8 cellular contexts compared by ENCODE assay signal in the genomic region with DNA sequence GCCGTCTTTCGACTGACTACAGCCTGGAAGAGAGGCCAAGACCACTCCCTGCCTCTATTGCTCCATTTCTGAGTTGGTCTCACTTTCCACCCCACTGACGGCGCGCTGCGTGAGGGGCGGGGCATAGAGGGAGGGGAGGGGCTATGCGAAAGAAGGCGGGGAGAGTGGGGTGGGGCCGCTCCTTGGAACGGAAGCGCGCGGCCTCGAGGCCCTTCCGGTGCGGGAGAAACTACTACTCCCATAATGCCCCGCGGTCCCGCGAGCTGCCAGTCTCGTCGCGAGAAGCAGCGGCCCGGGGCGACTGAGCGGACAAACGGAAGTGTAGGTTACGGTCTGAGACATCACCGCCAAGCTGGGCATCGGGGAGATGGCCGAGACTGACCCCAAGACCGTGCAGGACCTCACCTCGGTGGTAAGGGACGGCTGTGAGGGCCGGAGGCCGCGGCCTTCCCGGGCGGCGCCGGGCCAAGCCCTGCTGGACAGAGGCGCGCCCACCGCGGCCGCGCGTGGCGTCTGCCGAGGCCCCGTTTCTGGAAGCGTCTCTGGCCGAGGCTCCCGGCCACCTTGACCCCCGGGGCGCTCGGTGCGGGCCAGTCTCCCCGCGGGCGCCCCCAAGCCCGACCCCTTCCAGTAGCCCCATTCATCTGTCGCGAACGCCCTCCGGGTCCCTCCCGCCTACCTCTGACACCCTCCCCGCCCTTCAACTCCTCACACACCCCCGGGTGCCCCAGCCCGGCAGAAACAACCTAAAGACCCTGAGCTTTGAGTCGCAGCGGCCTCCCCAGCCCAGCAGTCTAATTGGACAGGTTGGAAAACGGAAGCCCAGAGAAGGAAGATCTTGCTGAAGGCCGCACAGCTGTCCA.
DNase-seq lines count a peak whose midpoint lies in the region; ATAC-seq and TF ChIP-seq lines count a peak whose summit lies in the region.

Gene HSBP1 (plus strand): TSS at position 269 of the 863 bp plus-strand sequence. CDS start 99 bp downstream, at position 368.

- DNase-seq in AG09319 (ENCODE audit: extremely low read depth, low read depth), result peak; percentile 73
- peak; percentile 5 to 83 for DNase-seq in NCI-H446 (lab: John Stamatoyannopoulos, UW)
- peak; percentile 88 to 91 (median 90) for DNase-seq in activated CD4-positive, CD25-positive, alpha-beta regulatory T cell (lab: John Stamatoyannopoulos, UW)
- peak in 60 of 61 donors; percentile 43 to 94 (median 86) for DNase-seq in caudate nucleus (lab: John Stamatoyannopoulos, UW)
- DNase-seq in iris pigment epithelial cell (ENCODE audit: low read depth), result peak; percentile 93
- peak; percentile 90 to 93 for DNase-seq in stimulated activated CD4-positive, alpha-beta T cell treated with anti-CD3 and anti-CD28 coated beads, Interleukin-12 subunit alpha, Interleukin-12 subunit beta, amount 100 ng/mL, for 24 hours (ENCODE audit: low read depth in 2 of 2)

- in situ Hi-C loops in GM18951 (cut with MboI; ENCODE audit: low sequenced_read_pairs, unreplicated experiment), result no loop called here

- peak; percentile 91 for ATAC-seq in HG03175 (IDR thresholded peaks at IDR 0.05; ENCODE audit: unreplicated experiment)

- no peak for TF ChIP-seq CTCF in AG09319 (IDR thresholded peaks at IDR 0.05; ENCODE audit: low read depth, low read length)

- TF ChIP-seq POLR2A in GM18951 (IDR thresholded peaks at IDR 0.05; ENCODE audit: extremely low read depth, insufficient read depth, insufficient read length), result peak; percentile 83

- H3K27ac ChIP-seq in caudate nucleus (ENCODE audit: low read depth, low read length), result peak within 1 kb of the TSS; percentile 73

Comparison
In these comparisons a context has a peak if more than half of its experiments do, and no peak if none do; other contexts are left out.
1. Peak in every context shown above with its lines: DNase-seq, ATAC-seq and H3K27ac ChIP-seq.